In the genomic region with DNA sequence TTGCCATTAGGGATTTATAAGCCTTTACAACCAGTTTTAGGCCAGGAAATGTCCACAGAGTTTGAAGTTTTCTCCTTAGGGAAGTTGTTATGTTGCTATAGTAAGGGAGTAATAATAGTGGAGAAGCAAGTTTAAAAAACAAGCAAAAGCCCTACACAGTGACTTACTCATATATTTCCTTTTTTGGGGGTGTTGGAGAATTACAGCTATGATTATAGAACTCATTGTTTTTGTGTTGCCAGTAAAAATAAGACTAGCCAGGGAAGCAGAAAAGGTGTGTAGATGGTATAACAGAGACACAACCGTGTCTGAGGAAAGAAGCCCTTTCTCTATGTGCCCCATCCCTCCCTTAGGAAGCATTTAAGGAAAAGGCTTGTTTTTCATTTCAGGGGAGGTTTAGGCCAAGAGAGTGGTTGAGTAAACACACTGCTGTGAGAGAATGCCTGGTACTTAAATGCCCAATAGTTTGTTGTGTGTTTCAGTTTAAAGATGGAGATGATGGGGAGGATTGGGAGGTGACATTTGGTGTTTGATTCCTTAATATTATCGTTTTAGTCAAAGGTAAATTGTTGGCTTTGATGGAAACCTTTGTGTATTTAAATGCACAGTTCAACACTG, we compare ENCODE assay signal across 8 cellular contexts. TPM values are rescaled to one million over a fixed set of nuclear protein-coding genes. Genes with fewer than 3 reads are reported as not detected.
A peak's percentile ranks its signal among the peaks of the same experiment; 100 is the strongest.
DNase-seq lines count a peak whose midpoint lies in the region; ATAC-seq and TF ChIP-seq lines count a peak whose summit lies in the region.

No MANE protein-coding gene starts in this region.

- peaks cover 64 to 68% (median 67%) of the 10 kb centered on the region in 11 experiments for H4K20me1 ChIP-seq in BLaER1 treated with 17β-estradiol and CSF1 and Interleukin-3, amounts not matched to agents 10 nM and 100 nM
- H4K20me1 ChIP-seq in Loucy (ENCODE audit: insufficient read depth, low read length, poor library complexity, severe bottlenecking), result peaks cover 66% of the 10 kb centered on the region

- peaks cover 71% of the 10 kb centered on the region for H3K79me2 ChIP-seq in Loucy (ENCODE audit: insufficient read depth, low read length)

- H3K9me2 ChIP-seq in Loucy (replicated peaks; ENCODE audit: low read depth, low read length), result no peaks in the 10 kb centered on the region

- peak overlapping the region in 6 of 11 experiments; percentile 94 to 100 (median 99); a peak in 9 of 22 replicates for H3K27ac ChIP-seq in BLaER1 treated with 17β-estradiol and CSF1 and Interleukin-3, amounts not matched to agents 10 nM and 100 nM

- H3K4me1 Mint-ChIP-seq in natural killer cell, result peaks cover 26 to 27% of the 10 kb centered on the region in 2 donors

- H3K9me3 ChIP-seq in BLaER1 treated with 17β-estradiol and CSF1 and Interleukin-3, amounts not matched to agents 10 nM and 100 nM (replicated peaks in 1 of 11), result peaks cover 0 to 8% (median 6%) of the 10 kb centered on the region in 11 experiments; a peak in 11 of 22 replicates
- no peaks in the 10 kb centered on the region for H3K9me3 ChIP-seq in Loucy (ENCODE audit: insufficient read depth, low read depth, low read length)

- no peaks in the 10 kb centered on the region for H3K36me3 Mint-ChIP-seq in natural killer cell

- H3K9me3 Mint-ChIP-seq in natural killer cell, result no peaks in the 10 kb centered on the region

- peak overlapping the region; percentile 71 to 92 (median 84) for H3K4me2 ChIP-seq in BLaER1 treated with 17β-estradiol and CSF1 and Interleukin-3, amounts not matched to agents 10 nM and 100 nM
- peak overlapping the region; percentile 91 for H3K4me2 ChIP-seq in Loucy (ENCODE audit: low read depth, low read length, poor library complexity, severe bottlenecking)

- H3F3A ChIP-seq in Loucy (ENCODE audit: low read depth), result no peaks in the 10 kb centered on the region

- no peaks in the 10 kb centered on the region for H3K27me3 ChIP-seq in BLaER1 treated with 17β-estradiol and CSF1 and Interleukin-3, amounts not matched to agents 10 nM and 100 nM
- peaks cover 4% of the 10 kb centered on the region for H3K27me3 ChIP-seq in Loucy (ENCODE audit: insufficient read depth, low read length, poor library complexity, severe bottlenecking)

- ATAC-seq in natural killer cell (no peak), GM21360 (IDR thresholded peaks at IDR 0.05; ENCODE audit: unreplicated experiment) (no peak)

- H2AFZ ChIP-seq in Loucy (ENCODE audit: low read length), result no peak overlapping the region

- peak overlapping the region; percentile 91 for H3K27ac Mint-ChIP-seq in natural killer cell

- H3K4me3 ChIP-seq in BLaER1 treated with 17β-estradiol and CSF1 and Interleukin-3, amounts not matched to agents 10 nM and 100 nM, result peak overlapping the region; percentile 89 to 99 (median 98); a peak in 19 of 20 replicates
- peak overlapping the region; percentile 92 for H3K4me3 ChIP-seq in Loucy (ENCODE audit: low read length, poor library complexity, severe bottlenecking)
- peak overlapping the region; percentile 89 for H3K4me3 ChIP-seq in choroid plexus epithelial cell (ENCODE audit: low read depth, low read length)

- no peaks in the 10 kb centered on the region for H3K27me3 Mint-ChIP-seq in natural killer cell (ENCODE audit: low read depth in 2 of 2)

- no peak for DNase-seq in choroid plexus epithelial cell (ENCODE audit: low read depth)
- no peak for DNase-seq in natural killer cell
- DNase-seq in NK-92 (lab: John Stamatoyannopoulos, UW; ENCODE audit: unreplicated experiment), result no peak
- no peak for DNase-seq in ecto neural progenitor cell (ENCODE audit: low spot score)
- DNase-seq in stimulated activated naive CD4-positive, alpha-beta T cell (lab: John Stamatoyannopoulos, UW), result no peak

- H3K4me1 ChIP-seq in BLaER1 treated with 17β-estradiol and CSF1 and Interleukin-3, amounts not matched to agents 10 nM and 100 nM, result peaks cover 49 to 61% (median 56%) of the 10 kb centered on the region in 10 experiments
- H3K4me1 ChIP-seq in Loucy (ENCODE audit: insufficient read depth, low read length, poor library complexity, severe bottlenecking), result peaks cover 67% of the 10 kb centered on the region

- H3K4me3 Mint-ChIP-seq in natural killer cell, result peak overlapping the region; percentile 90

- TF ChIP-seq CTCF in Loucy (conservative IDR thresholded peaks at IDR 0.05; ENCODE audit: low read length) (no peak), choroid plexus epithelial cell (conservative IDR thresholded peaks at IDR 0.05; ENCODE audit: low read depth, low read length) (no peak), natural killer cell (IDR thresholded peaks at IDR 0.05) (no peak)

- intact Hi-C loops in natural killer cell (cut with micrococcal nuclease), result loop anchor here (10.0 kb wide), 3 partner anchors 301 to 811 kb away; a partner anchor contains a TSS

- H3K36me3 ChIP-seq in BLaER1 treated with 17β-estradiol and CSF1 and Interleukin-3, amounts not matched to agents 10 nM and 100 nM, result 0 out of 22 replicates have a peak, but pooled peaks cover 0 to 4% (median 0%) of the 10 kb centered on the region in 11 experiments
- H3K36me3 ChIP-seq in Loucy (ENCODE audit: insufficient read depth, low read length), result no peaks in the 10 kb centered on the region

- peak overlapping the region; percentile 94 to 100 (median 98); a peak in 19 of 22 replicates for H3K9ac ChIP-seq in BLaER1 treated with 17β-estradiol and CSF1 and Interleukin-3, amounts not matched to agents 10 nM and 100 nM
- H3K9ac ChIP-seq in Loucy (ENCODE audit: low read depth, low read length, poor library complexity, severe bottlenecking), result peak overlapping the region; percentile 87

RNA-seq across cellular contexts. Expression of a gene that starts 2.4 kb away (rescaled TPM):
- total RNA-seq in natural killer cell, result 100 to 1,000 TPM; 175 to 186 (median 182) TPM

RNA-seq across cellular contexts. Expression of a gene that starts 30.4 kb away (rescaled TPM):
- total RNA-seq in natural killer cell, result not detected
